In genomic region chr2:227160164-227160563, GRCh38 we compare ENCODE assay signal across 26 cellular contexts. TPM values are rescaled to one million over a fixed set of nuclear protein-coding genes. Genes with fewer than 3 reads are reported as not detected.
"Had no signal": no experiment of that assay in that cellular context is flagged by ENCODE, and none has a peak within 500 bp of the region (broad histone marks: within the 10 kb centered on the region; RNA-seq: fewer than 3 reads in every experiment).

No MANE protein-coding gene starts in this region.

- H3K27me3 ChIP-seq: ascending aorta, body of pancreas had no signal

- H3K9me3 ChIP-seq: ascending aorta, body of pancreas had no signal

- H3K4me3 ChIP-seq: ascending aorta, body of pancreas, SK-N-MC had no signal

- H3K36me3 ChIP-seq: ascending aorta had no signal

- FAIRE-seq: bronchial epithelial cell had no signal

- H3K27ac ChIP-seq: ascending aorta, body of pancreas, SK-N-MC, VCaP had no signal

- H3K4me1 ChIP-seq: ascending aorta had no signal

- DNase-seq: activated CD4-positive, alpha-beta T cell treated with anti-CD3 and anti-CD28 coated beads for 36 hours; activated CD8-positive, alpha-beta memory T cell treated with anti-CD3 and anti-CD28 coated beads, Interleukin-2, amount 50 U/mL, for 48 hours; activated CD8-positive, alpha-beta T cell treated with anti-CD3 and anti-CD28 coated beads, Interleukin-2, amount 10 ng/mL, durations not matched to agents 7 days and 5 days; activated naive CD8-positive, alpha-beta T cell treated with anti-CD3 and anti-CD28 coated beads, Interleukin-2, amount 50 U/mL, for 24 hours; activated T-cell treated with anti-CD3 and anti-CD28 coated beads, Interleukin-2, amount 50 U/mL, for 1 hour; amniotic stem cell; body of pancreas; central memory CD4-positive, alpha-beta T cell; Karpas-422; NCI-H1105 treated with DMSO at 0.1 percent for 48 hours; NCI-H1436 treated with DMSO at 0.1 percent for 48 hours; NCI-H187; NCI-H2081; NCI-H446; NCI-H774; NK-92 treated with Interleukin-12 subunit alpha and Interleukin-12 subunit beta, amount 100 ng/mL, for 24 hours; OCI-M1; RPMI8226; T-helper 1 cell had no signal

- ATAC-seq: activated CD4-positive, alpha-beta T cell treated with anti-CD3 and anti-CD28 coated beads for 36 hours; activated CD8-positive, alpha-beta T cell treated with anti-CD3 and anti-CD28 coated beads, Interleukin-2, amount 10 ng/mL, durations not matched to agents 7 days and 5 days; activated naive CD8-positive, alpha-beta T cell treated with anti-CD3 and anti-CD28 coated beads, Interleukin-2, amount 50 U/mL, for 24 hours; body of pancreas; Panc1; Right ventricle myocardium inferior had no signal

RNA-seq across cellular contexts. Expression of gene COL4A4, which starts 3.8 kb away (rescaled TPM):
- total RNA-seq: activated CD4-positive, alpha-beta T cell treated with anti-CD3 and anti-CD28 coated beads for 36 hours; activated CD8-positive, alpha-beta T cell treated with anti-CD3 and anti-CD28 coated beads, Interleukin-2, amount 10 ng/mL, durations not matched to agents 7 days and 5 days had no signal

RNA-seq across cellular contexts. Expression of gene COL4A3, which starts 4.3 kb away (rescaled TPM):
- total RNA-seq: activated CD4-positive, alpha-beta T cell treated with anti-CD3 and anti-CD28 coated beads for 36 hours; activated CD8-positive, alpha-beta T cell treated with anti-CD3 and anti-CD28 coated beads, Interleukin-2, amount 10 ng/mL, durations not matched to agents 7 days and 5 days; T-helper 2 cell treated with Interferon-gamma antibody and Interleukin-4, amounts not matched to agents 100 ng/mL and 5 ng/mL, for 36 hours had no signal
